Comparison of ENCODE assay signal across 16 cellular contexts in genomic region chr5:129392681-129393080, GRCh38.
DNase-seq lines count a peak whose midpoint lies in the region; ATAC-seq, FAIRE-seq and TF ChIP-seq lines count a peak whose summit lies in the region.
"Had no signal": no experiment of that assay in that cellular context is flagged by ENCODE, and none has a peak within 500 bp of the region (broad histone marks: within the 10 kb centered on the region; RNA-seq: fewer than 3 reads in every experiment).

No MANE protein-coding gene starts in this region.

- no peak overlapping the region for H3K27ac Mint-ChIP-seq in endodermal cell
- H3K27ac Mint-ChIP-seq: CD14-positive monocyte; CD8-positive, alpha-beta T cell had no signal

- no peaks in the 10 kb centered on the region for H3K36me3 Mint-ChIP-seq in endodermal cell (ENCODE audit: low read depth)
- H3K36me3 Mint-ChIP-seq: CD14-positive monocyte; CD8-positive, alpha-beta T cell had no signal

- no peak overlapping the region for H4K8ac ChIP-seq in mesenchymal stem cell (ENCODE audit: low read length)

- peak overlapping the region; percentile 24 for H3K27ac ChIP-seq in endodermal cell (ENCODE audit: low read depth, low read length)
- H3K27ac ChIP-seq in mesenchymal stem cell (ENCODE audit: low read length, poor library complexity, severe bottlenecking), result no peak overlapping the region
- H3K27ac ChIP-seq: 22Rv1, GM23248 had no signal

- TF ChIP-seq CTCF in endodermal cell (conservative IDR thresholded peaks at IDR 0.05) (no peak), D721Med (IDR thresholded peaks at IDR 0.05; ENCODE audit: insufficient read depth, missing control alignments) (no peak)

- H2AK5ac ChIP-seq in mesenchymal stem cell (ENCODE audit: low read length, severe bottlenecking), result no peak overlapping the region

- peaks cover 5% of the 10 kb centered on the region for H3K9me3 Mint-ChIP-seq in endodermal cell

- H3K79me1 ChIP-seq in mesenchymal stem cell (replicated peaks; ENCODE audit: low read length, poor library complexity, severe bottlenecking), result no peaks in the 10 kb centered on the region

- no peak overlapping the region for H4K91ac ChIP-seq in mesenchymal stem cell (ENCODE audit: low read length)

- H3K36me3 ChIP-seq in MG63, result no peaks in the 10 kb centered on the region
- H3K36me3 ChIP-seq in endodermal cell (ENCODE audit: control insufficient read depth, insufficient read depth, low read length), result no peaks in the 10 kb centered on the region
- no peaks in the 10 kb centered on the region for H3K36me3 ChIP-seq in mesenchymal stem cell (ENCODE audit: control insufficient read depth in 1 of 2, insufficient read depth in 2 of 2, low read depth in 1 of 2, low read length in 2 of 2)

- FAIRE-seq in GM19239 (lab: Jason Lieb, UNC) (peak; percentile 79), D721Med (lab: Jason Lieb, UNC) (no peak), HTR-8/SVneo (lab: Jason Lieb, UNC) (no peak)

- no peak overlapping the region for H3K23ac ChIP-seq in mesenchymal stem cell (ENCODE audit: low read length in 2 of 2)

- H3K14ac ChIP-seq in mesenchymal stem cell (ENCODE audit: low read length in 2 of 2), result no peak overlapping the region

- no peaks in the 10 kb centered on the region for H3K4me1 ChIP-seq in endodermal cell (ENCODE audit: control insufficient read depth, insufficient read depth, low read length)
- H3K4me1 ChIP-seq in mesenchymal stem cell (ENCODE audit: control insufficient read depth, insufficient read depth, low read depth, low read length), result no peaks in the 10 kb centered on the region

- H2BK12ac ChIP-seq in mesenchymal stem cell (ENCODE audit: low read length in 2 of 2), result no peak overlapping the region

- H3K27me3 ChIP-seq in MG63 (no peaks in the 10 kb centered on the region), endodermal cell (ENCODE audit: control insufficient read depth, insufficient read depth, low read length, poor library complexity, severe bottlenecking) (no peaks in the 10 kb centered on the region), mesenchymal stem cell (ENCODE audit: control insufficient read depth in 1 of 2, insufficient read depth in 1 of 2, low read length in 2 of 2) (no peaks in the 10 kb centered on the region)

- H3K4me2 ChIP-seq in mesenchymal stem cell (ENCODE audit: low read length, poor library complexity, severe bottlenecking), result no peak overlapping the region

- ATAC-seq in GM21723 (IDR thresholded peaks at IDR 0.05; ENCODE audit: unreplicated experiment), result no peak
- ATAC-seq: CD8-positive, alpha-beta T cell; HCT116 had no signal

- DNase-seq in GM19239 (ENCODE audit: insufficient read length, low spot score) (no peak), MG63 (no peak), endodermal cell (no peak), mesenchymal stem cell (peak; percentile 30), GF-D8 (lab: John Stamatoyannopoulos, UW) (no peak), D721Med (ENCODE audit: insufficient read length, low spot score) (no peak), HTR-8/SVneo (ENCODE audit: insufficient read length, low spot score) (no peak)
- DNase-seq: CD8-positive, alpha-beta T cell; COR-L47; DND-41; GDM1; GM23248 had no signal

- no peaks in the 10 kb centered on the region for H3K27me3 Mint-ChIP-seq in endodermal cell (ENCODE audit: insufficient read depth)

- H2BK15ac ChIP-seq in mesenchymal stem cell (ENCODE audit: low read depth, poor library complexity, severe bottlenecking), result no peak overlapping the region

- H3K18ac ChIP-seq in mesenchymal stem cell (ENCODE audit: low read depth in 1 of 2, low read length in 2 of 2), result no peak overlapping the region

- no peak overlapping the region for H2BK5ac ChIP-seq in mesenchymal stem cell (ENCODE audit: low read depth, low read length, poor library complexity, severe bottlenecking)

- H2BK120ac ChIP-seq in mesenchymal stem cell (ENCODE audit: low read depth, low read length), result no peak overlapping the region

- no peak overlapping the region for H2AFZ ChIP-seq in mesenchymal stem cell (ENCODE audit: low read depth, low read length)
- H2AFZ ChIP-seq: GM23248 had no signal

- H3K9ac ChIP-seq in endodermal cell (ENCODE audit: extremely low read depth, low read length, poor library complexity, severe bottlenecking) (no peak overlapping the region), mesenchymal stem cell (ENCODE audit: low read length) (no peak overlapping the region)
- H3K9ac ChIP-seq: GM23248 had no signal

- H3K4me1 Mint-ChIP-seq in endodermal cell, result no peaks in the 10 kb centered on the region
- H3K4me1 Mint-ChIP-seq: CD14-positive monocyte had no signal

- no peak overlapping the region for H3K4ac ChIP-seq in mesenchymal stem cell (ENCODE audit: low read depth in 1 of 2, low read length in 2 of 2)

- H3K4me3 ChIP-seq in MG63, result peak overlapping the region; percentile 5
- no peak overlapping the region for H3K4me3 ChIP-seq in endodermal cell (ENCODE audit: low read length)
- H3K4me3 ChIP-seq in mesenchymal stem cell (ENCODE audit: insufficient read depth in 1 of 2, low read depth in 1 of 2, low read length in 2 of 2), result no peak overlapping the region
- H3K4me3 ChIP-seq: GM23248 had no signal

- no peak overlapping the region for H3K4me3 Mint-ChIP-seq in endodermal cell
- H3K4me3 Mint-ChIP-seq: CD14-positive monocyte; CD8-positive, alpha-beta T cell had no signal

- no peaks in the 10 kb centered on the region for H3K9me3 ChIP-seq in MG63
- H3K9me3 ChIP-seq in endodermal cell (ENCODE audit: control insufficient read depth, low read length), result peaks cover 5% of the 10 kb centered on the region
- H3K9me3 ChIP-seq in mesenchymal stem cell (ENCODE audit: control insufficient read depth, low read length), result no peaks in the 10 kb centered on the region

- WGBS in endodermal cell (ENCODE audit: insufficient coverage in 1 of 2, insufficient read length in 1 of 2), 2 experiments, result 79 to 81% methylated on average over 5 of the region's 6 CpGs
- WGBS in mesenchymal stem cell, result no CpG with 5 or more reads among the region's 6 CpGs
